ENCODE assay signal across 8 cellular contexts in the genomic region with DNA sequence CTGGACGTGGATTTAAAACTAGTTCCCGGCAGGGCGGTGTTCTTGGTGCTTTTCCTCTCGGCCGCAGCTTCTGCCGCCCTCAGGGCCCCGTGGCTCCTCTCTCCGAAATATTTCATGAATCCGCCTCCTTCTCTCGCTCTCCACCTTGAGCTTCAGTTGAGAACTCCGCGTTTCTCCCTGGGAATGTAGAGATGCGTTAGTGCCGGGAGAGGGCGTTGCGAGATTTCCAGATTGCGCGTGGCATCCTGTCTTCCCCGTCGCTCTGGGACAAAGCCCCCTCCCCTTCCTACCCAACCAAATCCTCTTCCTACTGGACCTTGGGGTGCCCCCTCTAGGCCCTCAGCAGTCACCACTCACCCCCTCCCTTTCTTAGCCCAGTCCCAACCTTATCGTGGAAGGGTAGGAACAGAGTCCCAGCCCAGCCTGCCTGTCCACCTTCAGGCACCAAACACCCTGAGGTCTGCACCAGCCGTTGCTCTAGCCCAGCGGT. TPM values are rescaled to one million over a fixed set of nuclear protein-coding genes. Genes with fewer than 3 reads are reported as not detected.
DNase-seq lines count a peak whose midpoint lies in the region; ATAC-seq, FAIRE-seq and TF ChIP-seq lines count a peak whose summit lies in the region.

No MANE protein-coding gene starts in this region.

- H3K27ac ChIP-seq in keratinocyte (ENCODE audit: control insufficient read depth, insufficient read depth, low read length) = no peak overlapping the region

- peak overlapping the region; percentile 11 for H3K9ac ChIP-seq in keratinocyte (ENCODE audit: control insufficient read depth, extremely low read depth, insufficient read depth, low read length)

- dilution Hi-C loops in keratinocyte (cut with MboI; ENCODE audit: extremely low pct_ligation_motif_present, low sequenced_read_pairs) = no loop called here

- no peaks in the 10 kb centered on the region for H3K9me1 ChIP-seq in keratinocyte (ENCODE audit: control insufficient read depth, extremely low read depth, insufficient read depth, low read length)

- DNase-seq in CD1c-positive myeloid dendritic cell (ENCODE audit: extremely low spot score) = peak; percentile 52
- no peak for DNase-seq in GM19239 (ENCODE audit: insufficient read length, low spot score)
- no peak for DNase-seq in keratinocyte (ENCODE audit: low read depth, low spot score)
- no peak for DNase-seq in NCI-H2107 treated with DMSO at 0.1 percent for 48 hours (lab: John Stamatoyannopoulos, UW; ENCODE audit: unreplicated experiment)
- DNase-seq in HuH-7 (ENCODE audit: low spot score) = no peak
- no peak for DNase-seq in NCI-H748 (lab: John Stamatoyannopoulos, UW; ENCODE audit: unreplicated experiment)

- no peak for ATAC-seq in HG03457 (IDR thresholded peaks at IDR 0.05; ENCODE audit: unreplicated experiment)

- H3K4me1 ChIP-seq in keratinocyte (ENCODE audit: control insufficient read depth, extremely low read depth, insufficient read depth, low read length) = peaks cover 39% of the 10 kb centered on the region

- H3K9me3 ChIP-seq in keratinocyte (ENCODE audit: control insufficient read depth, low read depth, low read length) = peaks cover 7% of the 10 kb centered on the region

- H3K36me3 ChIP-seq in keratinocyte (ENCODE audit: control insufficient read depth in 2 of 2, extremely low read depth in 1 of 2, insufficient read depth in 2 of 2, low read length in 2 of 2) = no peaks in the 10 kb centered on the region

- peak; percentile 88 for FAIRE-seq in GM19239 (lab: Jason Lieb, UNC)
- FAIRE-seq in keratinocyte (lab: Jason Lieb, UNC) = peak; percentile 87

- TF ChIP-seq CTCF in WI38 (IDR thresholded peaks at IDR 0.05; ENCODE audit: low read depth, low read length) = peak; percentile 80
- peak; percentile 78 to 83 (median 80) for TF ChIP-seq CTCF in keratinocyte (optimal IDR thresholded peaks at IDR 0.05 in 1 of 3, IDR thresholded peaks at IDR 0.05 in 1 of 3, conservative IDR thresholded peaks at IDR 0.05 in 1 of 3; ENCODE audit: extremely low read depth in 1 of 3, insufficient read depth in 2 of 3, low read length in 3 of 3)

- H4K20me1 ChIP-seq in keratinocyte (ENCODE audit: control insufficient read depth, extremely low read depth, insufficient read depth, low read length) = no peaks in the 10 kb centered on the region

- no peaks in the 10 kb centered on the region for H3K79me2 ChIP-seq in keratinocyte (ENCODE audit: control insufficient read depth, insufficient read depth, low read length)

- H3K27me3 ChIP-seq in keratinocyte (ENCODE audit: control insufficient read depth, extremely low read depth, insufficient read depth, low read length) = peaks cover 10% of the 10 kb centered on the region

- peak overlapping the region; percentile 81 for H2AFZ ChIP-seq in keratinocyte (ENCODE audit: control insufficient read depth, low read length)

- no peak overlapping the region for H3K4me3 ChIP-seq in WI38 (ENCODE audit: low read depth, low read length)
- peak overlapping the region in 1 of 3 experiments; percentile 19 for H3K4me3 ChIP-seq in keratinocyte (ENCODE audit: control insufficient read depth in 2 of 3, extremely low read depth in 1 of 3, insufficient read depth in 2 of 3, low read depth in 1 of 3, low read length in 3 of 3)

- H3K4me2 ChIP-seq in keratinocyte (ENCODE audit: control insufficient read depth, extremely low read depth, insufficient read depth, low read depth, low read length) = peak overlapping the region; percentile 75

RNA-seq across cellular contexts. Expression of a gene that starts 15.5 kb away (rescaled TPM):
- polyA plus RNA-seq in keratinocyte = 71.9 to 128 TPM (median 78.6 TPM) in 3 replicates
- 13.8 TPM for polyA plus RNA-seq in keratinocyte (2011; ENCODE audit: low read depth)
- polyA plus RNA-seq in keratinocyte (2011; cell fraction: cytosol; rRNA removed) = 107 and 165 TPM in 2 replicates
- polyA plus RNA-seq in keratinocyte (2011; cell fraction: nucleus; rRNA removed) = 80.3 and 118 TPM in 2 replicates
- polyA plus RNA-seq in keratinocyte (2012; ENCODE audit: low replicate concordance) = 55.6 and 168 TPM in 2 replicates
- polyA minus RNA-seq in keratinocyte = 69.1 to 336 TPM (median 108 TPM) in 3 replicates
- polyA minus RNA-seq in keratinocyte (2011; cell fraction: cytosol; rRNA and poly(A)+ RNA removed) = 111 TPM
- 35.8 and 45.0 TPM in 2 replicates for polyA minus RNA-seq in keratinocyte (2011; cell fraction: nucleus; rRNA and poly(A)+ RNA removed)

RNA-seq across cellular contexts. Expression of a gene that starts 22.7 kb away (rescaled TPM):
- 0.05 to 0.12 TPM (median 0.06 TPM) in 3 replicates for polyA plus RNA-seq in keratinocyte
- not detected for polyA plus RNA-seq in keratinocyte (2011; ENCODE audit: low read depth)
- polyA plus RNA-seq in keratinocyte (2011; cell fraction: cytosol; rRNA removed) = 0.02 TPM in 1 of 2 replicates, not detected in the other
- 0.09 TPM in 1 of 2 replicates, not detected in the other for polyA plus RNA-seq in keratinocyte (2011; cell fraction: nucleus; rRNA removed)
- polyA plus RNA-seq in keratinocyte (2012; ENCODE audit: low replicate concordance) = not detected in 2 replicates
- polyA minus RNA-seq in keratinocyte = not detected in 3 replicates
- polyA minus RNA-seq in keratinocyte (2011; cell fraction: cytosol; rRNA and poly(A)+ RNA removed) = not detected
- polyA minus RNA-seq in keratinocyte (2011; cell fraction: nucleus; rRNA and poly(A)+ RNA removed) = not detected in 2 replicates

RNA-seq across cellular contexts. Expression of a gene that starts 47.3 kb away (rescaled TPM):
- polyA plus RNA-seq in keratinocyte = not detected in 3 replicates
- not detected for polyA plus RNA-seq in keratinocyte (2011; ENCODE audit: low read depth)
- polyA plus RNA-seq in keratinocyte (2011; cell fraction: cytosol; rRNA removed) = not detected in 2 replicates
- not detected in 2 replicates for polyA plus RNA-seq in keratinocyte (2011; cell fraction: nucleus; rRNA removed)
- not detected in 2 replicates for polyA plus RNA-seq in keratinocyte (2012; ENCODE audit: low replicate concordance)
- not detected in 3 replicates for polyA minus RNA-seq in keratinocyte
- polyA minus RNA-seq in keratinocyte (2011; cell fraction: cytosol; rRNA and poly(A)+ RNA removed) = not detected
- polyA minus RNA-seq in keratinocyte (2011; cell fraction: nucleus; rRNA and poly(A)+ RNA removed) = not detected in 2 replicates
